ENCODE assay signal across 9 cellular contexts in genomic region chr14:61355892-61356325, GRCh38. TPM values are rescaled to one million over a fixed set of nuclear protein-coding genes. Genes with fewer than 3 reads are reported as not detected.
DNase-seq lines count a peak whose midpoint lies in the region; ATAC-seq, FAIRE-seq and TF ChIP-seq lines count a peak whose summit lies in the region.
"Had no signal": no experiment of that assay in that cellular context is flagged by ENCODE, and none has a peak within 500 bp of the region (broad histone marks: within the 10 kb centered on the region; RNA-seq: fewer than 3 reads in every experiment).

No MANE protein-coding gene starts in this region.

- H3K4me1 Mint-ChIP-seq in CD8-positive, alpha-beta memory T cell: peaks cover 92 to 100% (median 93%) of the 10 kb centered on the region in 3 donors
- H3K4me1 Mint-ChIP-seq in astrocyte (ENCODE audit: low read depth, unreplicated experiment): peaks cover 15% of the 10 kb centered on the region

- H3K9me3 Mint-ChIP-seq in CD8-positive, alpha-beta memory T cell: no peaks in the 10 kb centered on the region
- H3K9me3 Mint-ChIP-seq in astrocyte (ENCODE audit: unreplicated experiment): no peaks in the 10 kb centered on the region

- no peaks in the 10 kb centered on the region for H3K79me2 ChIP-seq in astrocyte (ENCODE audit: insufficient read depth, low read length)
- peaks cover 9% of the 10 kb centered on the region for H3K79me2 ChIP-seq in keratinocyte (ENCODE audit: control insufficient read depth, insufficient read depth, low read length)
- H3K79me2 ChIP-seq in OCI-LY7 (ENCODE audit: insufficient read depth, low read depth, low read length): no peaks in the 10 kb centered on the region

- H3K27me3 ChIP-seq in CD8-positive, alpha-beta memory T cell (ENCODE audit: insufficient read depth, low read length, poor library complexity, severe bottlenecking): no peaks in the 10 kb centered on the region
- H3K27me3 ChIP-seq in astrocyte (ENCODE audit: insufficient read depth, low read length) (no peaks in the 10 kb centered on the region), keratinocyte (ENCODE audit: control insufficient read depth, extremely low read depth, insufficient read depth, low read length) (no peaks in the 10 kb centered on the region), subcutaneous abdominal adipose tissue (ENCODE audit: control insufficient read depth in 5 of 5, insufficient read depth in 4 of 5, low read length in 5 of 5) (no peaks in the 10 kb centered on the region)

- POLR2A ChIA-PET in CD8-positive, alpha-beta memory T cell (lab: Charles Lee): interaction anchor here (0.8 kb wide), 1 partner anchor 34 kb away, joined by 3 read pairs; no protein-coding TSS in a partner anchor
- POLR2A ChIA-PET in OCI-LY7 (lab: Charles Lee): interaction anchor here (1.0 kb wide), 1 partner anchor 46 kb away, joined by 3 read pairs; no protein-coding TSS in a partner anchor

- peaks cover 98% of the 10 kb centered on the region for H3K4me1 ChIP-seq in CD8-positive, alpha-beta memory T cell (ENCODE audit: insufficient read depth, low read length)
- H3K4me1 ChIP-seq in astrocyte (ENCODE audit: insufficient read depth, low read length): peaks cover 8% of the 10 kb centered on the region
- peaks cover 15% of the 10 kb centered on the region for H3K4me1 ChIP-seq in keratinocyte (ENCODE audit: control insufficient read depth, extremely low read depth, insufficient read depth, low read length)
- peaks cover 0 to 32% (median 0%) of the 10 kb centered on the region in 5 donors for H3K4me1 ChIP-seq in subcutaneous abdominal adipose tissue (ENCODE audit: control insufficient read depth in 5 of 5, insufficient read depth in 5 of 5, low read length in 5 of 5)
- H3K4me1 ChIP-seq in OCI-LY7 (ENCODE audit: insufficient read depth, low read length, poor library complexity, severe bottlenecking): no peaks in the 10 kb centered on the region

- no peaks in the 10 kb centered on the region for H3K9me2 ChIP-seq in OCI-LY7 (ENCODE audit: insufficient read depth, low read length)

- peaks cover 0 to 55% (median 22%) of the 10 kb centered on the region in 3 donors for H3K36me3 Mint-ChIP-seq in CD8-positive, alpha-beta memory T cell
- no peaks in the 10 kb centered on the region for H3K36me3 Mint-ChIP-seq in astrocyte (ENCODE audit: low read depth, unreplicated experiment)

- no peaks in the 10 kb centered on the region for H3K36me3 ChIP-seq in CD8-positive, alpha-beta memory T cell (ENCODE audit: insufficient read depth, low read length)
- no peaks in the 10 kb centered on the region for H3K36me3 ChIP-seq in astrocyte (ENCODE audit: insufficient read depth, low read length)
- H3K36me3 ChIP-seq in keratinocyte (ENCODE audit: control insufficient read depth in 2 of 2, extremely low read depth in 1 of 2, insufficient read depth in 2 of 2, low read length in 2 of 2): no peaks in the 10 kb centered on the region
- H3K36me3 ChIP-seq in subcutaneous abdominal adipose tissue (ENCODE audit: control insufficient read depth in 5 of 5, insufficient read depth in 5 of 5, low read length in 5 of 5): no peaks in the 10 kb centered on the region
- H3K36me3 ChIP-seq in OCI-LY7 (ENCODE audit: insufficient read depth, low read length): no peaks in the 10 kb centered on the region

- peak overlapping the region; percentile 19 to 83 (median 74) for H3K4me3 Mint-ChIP-seq in CD8-positive, alpha-beta memory T cell
- H3K4me3 Mint-ChIP-seq in astrocyte (ENCODE audit: unreplicated experiment): no peak overlapping the region

- peak overlapping the region; percentile 76 for H3K4me2 ChIP-seq in astrocyte (ENCODE audit: low read length)
- peak overlapping the region; percentile 84 for H3K4me2 ChIP-seq in keratinocyte (ENCODE audit: control insufficient read depth, extremely low read depth, insufficient read depth, low read depth, low read length)
- no peak overlapping the region for H3K4me2 ChIP-seq in OCI-LY7 (ENCODE audit: low read length)

- peak overlapping the region; percentile 74 for H2AFZ ChIP-seq in astrocyte (ENCODE audit: low read depth, low read length)
- H2AFZ ChIP-seq in keratinocyte (ENCODE audit: control insufficient read depth, low read length): peak overlapping the region; percentile 74
- H2AFZ ChIP-seq in OCI-LY7 (ENCODE audit: low read length): no peak overlapping the region

- TF ChIP-seq CTCF in astrocyte (IDR thresholded peaks at IDR 0.05; ENCODE audit: insufficient read depth, low read depth, low read length) (no peak), keratinocyte (optimal IDR thresholded peaks at IDR 0.05 in 1 of 3, IDR thresholded peaks at IDR 0.05 in 1 of 3, conservative IDR thresholded peaks at IDR 0.05 in 1 of 3; ENCODE audit: extremely low read depth in 1 of 3, insufficient read depth in 2 of 3, low read length in 3 of 3) (no peak), OCI-LY7 (conservative IDR thresholded peaks at IDR 0.05; ENCODE audit: low read length) (no peak)

- intact Hi-C loops in OCI-LY7 (cut with micrococcal nuclease; ENCODE audit: unreplicated experiment): loop anchor here (5.0 kb wide), 1 partner anchor 1056 kb away; no protein-coding TSS in a partner anchor

- dilution Hi-C loops in keratinocyte (cut with MboI; ENCODE audit: extremely low pct_ligation_motif_present, low sequenced_read_pairs): no loop called here

- no peaks in the 10 kb centered on the region for H3K27me3 Mint-ChIP-seq in CD8-positive, alpha-beta memory T cell
- H3K27me3 Mint-ChIP-seq in astrocyte (ENCODE audit: low read depth, unreplicated experiment): no peaks in the 10 kb centered on the region

- H3K27ac Mint-ChIP-seq in CD8-positive, alpha-beta memory T cell: peak overlapping the region; percentile 78 to 94 (median 90)
- peak overlapping the region; percentile 75 for H3K27ac Mint-ChIP-seq in astrocyte (ENCODE audit: unreplicated experiment)

- peak overlapping the region; percentile 9 for H3K4me3 ChIP-seq in CD8-positive, alpha-beta memory T cell (ENCODE audit: low read length)
- H3K4me3 ChIP-seq in astrocyte (ENCODE audit: insufficient read depth, low read depth, low read length) (no peak overlapping the region), keratinocyte (ENCODE audit: control insufficient read depth in 2 of 3, extremely low read depth in 1 of 3, insufficient read depth in 2 of 3, low read depth in 1 of 3, low read length in 3 of 3) (peak overlapping the region in 2 of 3 experiments; percentile 41 to 56), subcutaneous abdominal adipose tissue (ENCODE audit: low read depth in 1 of 5, low read length in 5 of 5) (peak overlapping the region in 1 of 5 donors; percentile 23), OCI-LY7 (ENCODE audit: low read depth, low read length, poor library complexity, severe bottlenecking) (no peak overlapping the region)

- no TSS peak for BruUV-seq in OCI-LY7 (replicated peaks; lab: Mats Ljungman, UMichigan)

- CTCF ChIA-PET in CD8-positive, alpha-beta memory T cell (lab: Charles Lee): interaction anchor here (1.2 kb wide), 1 partner anchor 10 kb away, joined by 4 read pairs; no protein-coding TSS in a partner anchor
- CTCF ChIA-PET in OCI-LY7 (lab: Charles Lee; ENCODE audit: unreplicated experiment): no interaction called here

- H4K20me1 ChIP-seq in astrocyte (ENCODE audit: insufficient read depth, low read length) (no peaks in the 10 kb centered on the region), keratinocyte (ENCODE audit: control insufficient read depth, extremely low read depth, insufficient read depth, low read length) (no peaks in the 10 kb centered on the region), OCI-LY7 (ENCODE audit: insufficient read depth, low read length) (no peaks in the 10 kb centered on the region)

- no peak overlapping the region for H3K27ac ChIP-seq in CD8-positive, alpha-beta memory T cell (ENCODE audit: low read depth, low read length)
- H3K27ac ChIP-seq in astrocyte (ENCODE audit: low read depth, low read length) (no peak overlapping the region), keratinocyte (ENCODE audit: control insufficient read depth, insufficient read depth, low read length) (peak overlapping the region; percentile 87), subcutaneous abdominal adipose tissue (ENCODE audit: low read depth, low read length) (peak overlapping the region; percentile 38), OCI-LY7 (ENCODE audit: low read depth, low read length, poor library complexity, severe bottlenecking) (no peak overlapping the region)

- H3K9me3 ChIP-seq in CD8-positive, alpha-beta memory T cell (ENCODE audit: low read length): no peaks in the 10 kb centered on the region
- H3K9me3 ChIP-seq in astrocyte (ENCODE audit: insufficient read depth, low read depth, low read length) (no peaks in the 10 kb centered on the region), keratinocyte (ENCODE audit: control insufficient read depth, low read depth, low read length) (no peaks in the 10 kb centered on the region), subcutaneous abdominal adipose tissue (ENCODE audit: control insufficient read depth in 5 of 5, low read length in 5 of 5) (no peaks in the 10 kb centered on the region), OCI-LY7 (ENCODE audit: low read length) (no peaks in the 10 kb centered on the region)

- peak in 1 of 5 donors; percentile 68 for DNase-seq in CD8-positive, alpha-beta memory T cell
- DNase-seq in NCI-H510A (lab: John Stamatoyannopoulos, UW) (peak; percentile 82), astrocyte (ENCODE audit: low read depth) (peak; percentile 22), keratinocyte (ENCODE audit: low read depth, low spot score) (peak; percentile 91), OCI-LY7 (ENCODE audit: low spot score) (no peak), COR-L47 (lab: John Stamatoyannopoulos, UW) (no peak)

- H3K9ac ChIP-seq in astrocyte (ENCODE audit: low read length) (no peak overlapping the region), keratinocyte (ENCODE audit: control insufficient read depth, extremely low read depth, insufficient read depth, low read length) (peak overlapping the region; percentile 60), subcutaneous abdominal adipose tissue (ENCODE audit: low read length in 5 of 5) (no peak overlapping the region)

- FAIRE-seq in astrocyte (lab: Jason Lieb, UNC) (no peak), keratinocyte (lab: Jason Lieb, UNC) (peak; percentile 96)
- FAIRE-seq: GM18507 had no signal

- no peak for ATAC-seq in GM21515 (IDR thresholded peaks at IDR 0.05; ENCODE audit: unreplicated experiment)

- H3K9me1 ChIP-seq in keratinocyte (ENCODE audit: control insufficient read depth, extremely low read depth, insufficient read depth, low read length): no peaks in the 10 kb centered on the region

RNA-seq across cellular contexts. Expression of gene PRKCH, which starts 34.5 kb away (rescaled TPM):
- 100 to 1,000 TPM; 165 to 166 TPM for total RNA-seq in CD8-positive, alpha-beta memory T cell
- polyA plus RNA-seq in CD8-positive, alpha-beta memory T cell: 369 TPM
- 5.4 and 6.0 TPM in 2 replicates for total RNA-seq in astrocyte
- 12.0 to 13.7 TPM (median 12.0 TPM) in 3 replicates for polyA plus RNA-seq in keratinocyte
- polyA plus RNA-seq in keratinocyte (2011; ENCODE audit: low read depth): 25.3 TPM
- 11.7 and 12.1 TPM in 2 replicates for polyA plus RNA-seq in keratinocyte (2011; cell fraction: cytosol; rRNA removed)
- 14.1 and 17.1 TPM in 2 replicates for polyA plus RNA-seq in keratinocyte (2011; cell fraction: nucleus; rRNA removed)
- polyA plus RNA-seq in keratinocyte (2012; ENCODE audit: low replicate concordance): 6.9 and 21.5 TPM in 2 replicates
- polyA minus RNA-seq in keratinocyte: 20.1 to 34.5 TPM (median 31.4 TPM) in 3 replicates
- 24.6 TPM for polyA minus RNA-seq in keratinocyte (2011; cell fraction: cytosol; rRNA and poly(A)+ RNA removed)
- 18.3 and 32.3 TPM in 2 replicates for polyA minus RNA-seq in keratinocyte (2011; cell fraction: nucleus; rRNA and poly(A)+ RNA removed)
- 0.72 and 0.85 TPM in 2 replicates for total RNA-seq in OCI-LY7 (2014; rRNA removed; shearing (Covaris generic))
- 0.42 and 2.3 TPM in 2 replicates for total RNA-seq in OCI-LY7 (2022)

Comparison
In these comparisons a context has a peak if more than half of its experiments do, and no peak if none do; other contexts are left out.
1. DNase-seq: peak in NCI-H510A (single experiment), astrocyte (single experiment) and keratinocyte (single experiment); none in OCI-LY7 (single experiment) and COR-L47 (single experiment).
2. H3K27ac ChIP-seq: peak in keratinocyte (single experiment) and subcutaneous abdominal adipose tissue (single experiment); none in CD8-positive, alpha-beta memory T cell (single experiment), astrocyte (single experiment) and OCI-LY7 (single experiment).
3. H3K4me3 ChIP-seq: peak in CD8-positive, alpha-beta memory T cell (single experiment) and keratinocyte (2 of 3); none in astrocyte (single experiment) and OCI-LY7 (single experiment).
4. RNA of gene PRKCH, which starts 34.5 kb away (total RNA-seq): 165 to 166 TPM in CD8-positive, alpha-beta memory T cell; 5.4 to 6.0 TPM in astrocyte and 0.42 to 2.3 TPM in OCI-LY7; every median in the first group is over 10 times any median in the second.